ENCODE assay signal across 19 cellular contexts in genomic region chr22:49928185-49928495, GRCh38. TPM values are rescaled to one million over a fixed set of nuclear protein-coding genes. Genes with fewer than 3 reads are reported as not detected.
A peak's percentile ranks its signal among the peaks of the same experiment; 100 is the strongest.
DNase-seq lines count a peak whose midpoint lies in the region; ATAC-seq and TF ChIP-seq lines count a peak whose summit lies in the region.
"Had no signal": no experiment of that assay in that cellular context is flagged by ENCODE, and none has a peak within 500 bp of the region (broad histone marks: within the 10 kb centered on the region; RNA-seq: fewer than 3 reads in every experiment).

No MANE protein-coding gene starts in this region.

- H2AFZ ChIP-seq in PC-3 (ENCODE audit: low read length) = no peak overlapping the region

- DNase-seq in activated CD8-positive, alpha-beta T cell treated with anti-CD3 and anti-CD28 coated beads, Interleukin-2, amount 10 ng/mL, durations not matched to agents 7 days and 5 days = no peak
- no peak for DNase-seq in activated CD8-positive, alpha-beta T cell treated with anti-CD3 and anti-CD28 coated beads for 36 hours
- no peak for DNase-seq in central memory CD8-positive, alpha-beta T cell (ENCODE audit: low spot score in 2 of 2)
- DNase-seq in stimulated activated effector memory CD8-positive, alpha-beta T cell treated with anti-CD3 and anti-CD28 coated beads, Interleukin-12 subunit alpha, Interleukin-12 subunit beta, amount 100 ng/mL, for 72 hours (ENCODE audit: low spot score in 2 of 2) = no peak
- DNase-seq in DMS153 treated with DMSO at 0.1 percent for 48 hours (lab: John Stamatoyannopoulos, UW; ENCODE audit: unreplicated experiment) = no peak
- DNase-seq in PC-3 = no peak
- no peak for DNase-seq in NCI-H187 (lab: John Stamatoyannopoulos, UW)
- DNase-seq: GF-D8, HCEC 1CT, NCI-H146, NCI-H2081, NCI-H2171 treated with DMSO at 0.1 percent for 48 hours, NCI-H446 treated with DMSO at 0.1 percent for 48 hours had no signal

- H3K36me3 ChIP-seq in DOHH2 (ENCODE audit: control insufficient read depth, low read length) (peaks cover 33% of the 10 kb centered on the region), PC-3 (ENCODE audit: low read depth, low read length) (no peaks in the 10 kb centered on the region)
- H3K36me3 ChIP-seq: SJSA1 had no signal

- H3K9me3 ChIP-seq in DOHH2 (ENCODE audit: control insufficient read depth, insufficient read depth, low read length) (no peaks in the 10 kb centered on the region), PC-3 (ENCODE audit: low read length) (no peaks in the 10 kb centered on the region)
- H3K9me3 ChIP-seq: Peyer's patch had no signal

- ATAC-seq in activated CD8-positive, alpha-beta T cell treated with anti-CD3 and anti-CD28 coated beads, Interleukin-2, amount 10 ng/mL, durations not matched to agents 7 days and 5 days = no peak
- no peak for ATAC-seq in activated CD8-positive, alpha-beta T cell treated with anti-CD3 and anti-CD28 coated beads for 36 hours
- ATAC-seq in central memory CD8-positive, alpha-beta T cell (replicated peaks; ENCODE audit: extremely low read depth, poor library complexity, severe bottlenecking) = no peak
- no peak for ATAC-seq in stimulated activated effector memory CD8-positive, alpha-beta T cell treated with anti-CD3 and anti-CD28 coated beads, Interleukin-12 subunit alpha, Interleukin-12 subunit beta, amount 100 ng/mL, for 72 hours
- ATAC-seq in PC-3 = no peak
- ATAC-seq: HepG2 had no signal

- H3K4me3 ChIP-seq in DOHH2 (ENCODE audit: low read length) (no peak overlapping the region), PC-3 (ENCODE audit: low read length) (no peak overlapping the region)
- H3K4me3 ChIP-seq: Peyer's patch, SJSA1 had no signal

- no TSS peak for BruUV-seq in PC-3 (replicated peaks; lab: Mats Ljungman, UMichigan)

- H4K20me1 ChIP-seq in DOHH2 (ENCODE audit: control insufficient read depth, insufficient read depth, low read depth, low read length) = no peaks in the 10 kb centered on the region
- H4K20me1 ChIP-seq in PC-3 (ENCODE audit: low read length) = no peaks in the 10 kb centered on the region

- POLR2A ChIA-PET in activated CD8-positive, alpha-beta T cell treated with anti-CD3 and anti-CD28 coated beads, Interleukin-2, amount 10 ng/mL, durations not matched to agents 7 days and 5 days (lab: Charles Lee) = no interaction called here
- POLR2A ChIA-PET in activated CD8-positive, alpha-beta T cell treated with anti-CD3 and anti-CD28 coated beads for 36 hours (lab: Charles Lee) = interaction anchor here (0.8 kb wide), 1 partner anchor 39 kb away, joined by 3 read pairs; no protein-coding TSS in a partner anchor
- POLR2A ChIA-PET in PC-3 (lab: Charles Lee; ENCODE audit: unreplicated experiment) = no interaction called here

- H3K27me3 ChIP-seq in DOHH2 (ENCODE audit: control insufficient read depth, low read length) (no peaks in the 10 kb centered on the region), PC-3 (ENCODE audit: low read length) (no peaks in the 10 kb centered on the region)
- H3K27me3 ChIP-seq: Peyer's patch, SJSA1 had no signal

- peak overlapping the region; percentile 66 for H3K27ac Mint-ChIP-seq in activated CD8-positive, alpha-beta T cell treated with anti-CD3 and anti-CD28 coated beads, Interleukin-2, amount 10 ng/mL, durations not matched to agents 7 days and 5 days
- no peak overlapping the region for H3K27ac Mint-ChIP-seq in activated CD8-positive, alpha-beta T cell treated with anti-CD3 and anti-CD28 coated beads for 36 hours
- H3K27ac Mint-ChIP-seq in central memory CD8-positive, alpha-beta T cell (ENCODE audit: low read depth) = no peak overlapping the region
- H3K27ac Mint-ChIP-seq in stimulated activated effector memory CD8-positive, alpha-beta T cell treated with anti-CD3 and anti-CD28 coated beads, Interleukin-12 subunit alpha, Interleukin-12 subunit beta, amount 100 ng/mL, for 72 hours = no peak overlapping the region
- H3K27ac Mint-ChIP-seq: CD14-positive monocyte had no signal

- H3K36me3 Mint-ChIP-seq in activated CD8-positive, alpha-beta T cell treated with anti-CD3 and anti-CD28 coated beads, Interleukin-2, amount 10 ng/mL, durations not matched to agents 7 days and 5 days (ENCODE audit: low read depth) = peaks cover 22% of the 10 kb centered on the region
- H3K36me3 Mint-ChIP-seq in activated CD8-positive, alpha-beta T cell treated with anti-CD3 and anti-CD28 coated beads for 36 hours (ENCODE audit: low read depth) = peaks cover 29% of the 10 kb centered on the region
- H3K36me3 Mint-ChIP-seq in central memory CD8-positive, alpha-beta T cell (ENCODE audit: insufficient read depth) = peaks cover 12% of the 10 kb centered on the region
- H3K36me3 Mint-ChIP-seq in stimulated activated effector memory CD8-positive, alpha-beta T cell treated with anti-CD3 and anti-CD28 coated beads, Interleukin-12 subunit alpha, Interleukin-12 subunit beta, amount 100 ng/mL, for 72 hours = peaks cover 24% of the 10 kb centered on the region

- no peaks in the 10 kb centered on the region for H3K9me3 Mint-ChIP-seq in activated CD8-positive, alpha-beta T cell treated with anti-CD3 and anti-CD28 coated beads, Interleukin-2, amount 10 ng/mL, durations not matched to agents 7 days and 5 days (ENCODE audit: insufficient read depth)
- H3K9me3 Mint-ChIP-seq in activated CD8-positive, alpha-beta T cell treated with anti-CD3 and anti-CD28 coated beads for 36 hours = no peaks in the 10 kb centered on the region
- H3K9me3 Mint-ChIP-seq in central memory CD8-positive, alpha-beta T cell = no peaks in the 10 kb centered on the region
- no peaks in the 10 kb centered on the region for H3K9me3 Mint-ChIP-seq in stimulated activated effector memory CD8-positive, alpha-beta T cell treated with anti-CD3 and anti-CD28 coated beads, Interleukin-12 subunit alpha, Interleukin-12 subunit beta, amount 100 ng/mL, for 72 hours
- H3K9me3 Mint-ChIP-seq: CD14-positive monocyte had no signal

- no peaks in the 10 kb centered on the region for H3K9me2 ChIP-seq in DOHH2 (replicated peaks; ENCODE audit: control insufficient read depth, low read length)
- H3K9me2 ChIP-seq in PC-3 (replicated peaks; ENCODE audit: low read length) = no peaks in the 10 kb centered on the region

- H3K79me2 ChIP-seq in DOHH2 (ENCODE audit: control insufficient read depth, low read length) = peaks cover 7% of the 10 kb centered on the region
- no peaks in the 10 kb centered on the region for H3K79me2 ChIP-seq in PC-3 (ENCODE audit: low read length)

- H3K4me1 ChIP-seq in DOHH2 (ENCODE audit: control insufficient read depth, low read length) = peaks cover 84% of the 10 kb centered on the region
- peaks cover 9% of the 10 kb centered on the region; the same call in 1 of the 2 replicates for H3K4me1 ChIP-seq in PC-3 (ENCODE audit: insufficient read depth, low read length)

- 0 out of 2 replicates have a peak overlapping the region, but pooled peaks have one; percentile 3 for H3K4me2 ChIP-seq in DOHH2 (ENCODE audit: low read length)
- no peak overlapping the region for H3K4me2 ChIP-seq in PC-3 (ENCODE audit: low read length)
- H3K4me2 ChIP-seq: KMS-11 had no signal

- H3K27me3 Mint-ChIP-seq in activated CD8-positive, alpha-beta T cell treated with anti-CD3 and anti-CD28 coated beads, Interleukin-2, amount 10 ng/mL, durations not matched to agents 7 days and 5 days (ENCODE audit: low read depth) = no peaks in the 10 kb centered on the region
- H3K27me3 Mint-ChIP-seq in activated CD8-positive, alpha-beta T cell treated with anti-CD3 and anti-CD28 coated beads for 36 hours = no peaks in the 10 kb centered on the region
- no peaks in the 10 kb centered on the region for H3K27me3 Mint-ChIP-seq in central memory CD8-positive, alpha-beta T cell

- H3K9ac ChIP-seq in PC-3 (ENCODE audit: low read length) = no peak overlapping the region
- H3K9ac ChIP-seq: KMS-11 had no signal

- H3K4me1 Mint-ChIP-seq in activated CD8-positive, alpha-beta T cell treated with anti-CD3 and anti-CD28 coated beads, Interleukin-2, amount 10 ng/mL, durations not matched to agents 7 days and 5 days (ENCODE audit: low read depth) = peaks cover 52% of the 10 kb centered on the region
- H3K4me1 Mint-ChIP-seq in activated CD8-positive, alpha-beta T cell treated with anti-CD3 and anti-CD28 coated beads for 36 hours (ENCODE audit: low read depth) = peaks cover 48% of the 10 kb centered on the region
- H3K4me1 Mint-ChIP-seq in central memory CD8-positive, alpha-beta T cell = peaks cover 33% of the 10 kb centered on the region
- H3K4me1 Mint-ChIP-seq in stimulated activated effector memory CD8-positive, alpha-beta T cell treated with anti-CD3 and anti-CD28 coated beads, Interleukin-12 subunit alpha, Interleukin-12 subunit beta, amount 100 ng/mL, for 72 hours = peaks cover 44% of the 10 kb centered on the region

- no peak overlapping the region for H3K4me3 Mint-ChIP-seq in activated CD8-positive, alpha-beta T cell treated with anti-CD3 and anti-CD28 coated beads, Interleukin-2, amount 10 ng/mL, durations not matched to agents 7 days and 5 days
- no peak overlapping the region for H3K4me3 Mint-ChIP-seq in activated CD8-positive, alpha-beta T cell treated with anti-CD3 and anti-CD28 coated beads for 36 hours
- peak overlapping the region; percentile 27 for H3K4me3 Mint-ChIP-seq in central memory CD8-positive, alpha-beta T cell
- peak overlapping the region; percentile 28 for H3K4me3 Mint-ChIP-seq in stimulated activated effector memory CD8-positive, alpha-beta T cell treated with anti-CD3 and anti-CD28 coated beads, Interleukin-12 subunit alpha, Interleukin-12 subunit beta, amount 100 ng/mL, for 72 hours
- H3K4me3 Mint-ChIP-seq: CD14-positive monocyte had no signal

- H3K27ac ChIP-seq in DOHH2 (ENCODE audit: low read depth, low read length) (no peak overlapping the region), PC-3 (ENCODE audit: low read length) (no peak overlapping the region)
- H3K27ac ChIP-seq: KMS-11, Peyer's patch, SJSA1 had no signal

- no peak for TF ChIP-seq CTCF in activated CD8-positive, alpha-beta T cell treated with anti-CD3 and anti-CD28 coated beads for 36 hours (IDR thresholded peaks at IDR 0.05)
- TF ChIP-seq CTCF in DOHH2 (IDR thresholded peaks at IDR 0.05; ENCODE audit: low read depth, low read length, poor library complexity, severe bottlenecking) (no peak), PC-3 (conservative IDR thresholded peaks at IDR 0.05; ENCODE audit: low read depth, low read length) (no peak)

- intact Hi-C loops in activated CD8-positive, alpha-beta T cell treated with anti-CD3 and anti-CD28 coated beads for 36 hours (cut with micrococcal nuclease) = loop anchor here (10.0 kb wide), 1 partner anchor 163 kb away; no protein-coding TSS in a partner anchor
- intact Hi-C loops in PC-3 (cut with micrococcal nuclease) = no loop called here

- H3F3A ChIP-seq in DOHH2 (ENCODE audit: control insufficient read depth, insufficient read depth) (peaks cover 51% of the 10 kb centered on the region), PC-3 (ENCODE audit: low read length, unreplicated experiment) (no peaks in the 10 kb centered on the region)

- CTCF ChIA-PET in activated CD8-positive, alpha-beta T cell treated with anti-CD3 and anti-CD28 coated beads, Interleukin-2, amount 10 ng/mL, durations not matched to agents 7 days and 5 days (lab: Charles Lee) = interaction anchor here (3.8 kb wide), 1 partner anchor 102 kb away, joined by 28 read pairs; no protein-coding TSS in a partner anchor
- CTCF ChIA-PET in activated CD8-positive, alpha-beta T cell treated with anti-CD3 and anti-CD28 coated beads for 36 hours (lab: Charles Lee) = interaction anchor here (3.6 kb wide), 1 partner anchor 103 kb away, joined by 34 read pairs; no protein-coding TSS in a partner anchor
- CTCF ChIA-PET in PC-3 (lab: Charles Lee) = no interaction called here

RNA-seq across cellular contexts. Expression of gene CRELD2, which starts 9.7 kb away (rescaled TPM):
- total RNA-seq in activated CD8-positive, alpha-beta T cell treated with anti-CD3 and anti-CD28 coated beads, Interleukin-2, amount 10 ng/mL, durations not matched to agents 7 days and 5 days = 10 to 100 TPM; 58.0 to 58.1 TPM
- total RNA-seq in activated CD8-positive, alpha-beta T cell treated with anti-CD3 and anti-CD28 coated beads for 36 hours = 10 to 100 TPM; 26.1 to 28.2 TPM
- 71.3 and 85.6 TPM in 2 replicates for total RNA-seq in PC-3 (2014; rRNA removed)

RNA-seq across cellular contexts. Expression of gene ALG12, which starts 9.9 kb away (rescaled TPM):
- total RNA-seq in activated CD8-positive, alpha-beta T cell treated with anti-CD3 and anti-CD28 coated beads, Interleukin-2, amount 10 ng/mL, durations not matched to agents 7 days and 5 days = 10 to 100 TPM; 16.3 to 17.4 TPM
- total RNA-seq in activated CD8-positive, alpha-beta T cell treated with anti-CD3 and anti-CD28 coated beads for 36 hours = 10 to 100 TPM; 10.7 to 12.0 TPM
- 10.7 and 12.1 TPM in 2 replicates for total RNA-seq in PC-3 (2014; rRNA removed)

RNA-seq across cellular contexts. Expression of gene PIM3, which starts 32.4 kb away (rescaled TPM):
- 10 to 100 TPM; 45.1 to 45.7 TPM for total RNA-seq in activated CD8-positive, alpha-beta T cell treated with anti-CD3 and anti-CD28 coated beads, Interleukin-2, amount 10 ng/mL, durations not matched to agents 7 days and 5 days
- total RNA-seq in activated CD8-positive, alpha-beta T cell treated with anti-CD3 and anti-CD28 coated beads for 36 hours = 100 to 1,000 TPM; 146 to 158 TPM
- 61.7 and 72.8 TPM in 2 replicates for total RNA-seq in PC-3 (2014; rRNA removed)

Comparison
In these comparisons a context has a peak if more than half of its experiments do, and no peak if none do; other contexts are left out.
1. H3K4me3 Mint-ChIP-seq: peak in central memory CD8-positive, alpha-beta T cell (single experiment) and stimulated activated effector memory CD8-positive, alpha-beta T cell treated with anti-CD3 and anti-CD28 coated beads, Interleukin-12 subunit alpha, Interleukin-12 subunit beta, amount 100 ng/mL, for 72 hours (single experiment); none in activated CD8-positive, alpha-beta T cell treated with anti-CD3 and anti-CD28 coated beads, Interleukin-2, amount 10 ng/mL, durations not matched to agents 7 days and 5 days (single experiment) and activated CD8-positive, alpha-beta T cell treated with anti-CD3 and anti-CD28 coated beads for 36 hours (single experiment).